ENCODE assay signal across 26 cellular contexts in the genomic region with DNA sequence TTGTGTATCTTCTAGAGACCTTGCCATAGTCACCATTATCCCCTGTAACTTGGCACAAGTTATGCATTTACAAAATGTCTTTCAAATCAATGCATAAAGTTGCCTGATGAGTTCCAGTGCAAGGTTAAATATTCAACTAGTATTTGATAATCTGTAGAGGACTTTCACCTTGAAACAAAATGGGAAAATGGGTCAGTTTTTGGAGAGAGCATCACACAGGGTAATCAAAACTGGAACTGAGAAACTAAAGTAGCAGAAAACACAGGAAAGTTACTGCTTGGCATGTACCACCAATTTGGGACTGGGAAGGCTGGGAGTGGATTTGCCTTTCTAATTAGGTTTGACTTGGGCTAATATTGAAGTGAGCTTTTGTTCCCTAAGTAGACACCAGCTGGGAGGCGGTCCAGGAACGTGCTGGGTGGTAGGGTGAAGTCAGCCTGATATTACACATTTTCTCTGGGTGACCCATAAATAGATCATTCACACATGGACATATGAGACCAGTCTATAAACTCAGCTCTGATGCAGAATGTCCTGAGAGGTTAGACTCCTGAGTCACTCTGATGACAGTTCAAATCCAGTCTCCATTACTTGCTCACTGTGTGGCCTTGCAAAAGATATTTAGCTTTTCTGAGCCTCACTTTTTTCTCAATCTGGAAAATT.
DNase-seq lines count a peak whose midpoint lies in the region; ATAC-seq, FAIRE-seq and TF ChIP-seq lines count a peak whose summit lies in the region.
"Had no signal": no experiment of that assay in that cellular context is flagged by ENCODE, and none has a peak within 500 bp of the region (broad histone marks: within the 10 kb centered on the region; RNA-seq: fewer than 3 reads in every experiment).

No MANE protein-coding gene starts in this region.

- H3K4me3 ChIP-seq in pancreas: no peak overlapping the region

- peak; percentile 0 for DNase-seq in NCI-H526 treated with DMSO at 0.1 percent for 48 hours (lab: John Stamatoyannopoulos, UW)
- DNase-seq in NCI-H526 (lab: John Stamatoyannopoulos, UW): no peak
- peak; percentile 49 for DNase-seq in RKO (ENCODE audit: low spot score)
- DNase-seq in globus pallidus (ENCODE audit: low spot score): peak; percentile 0
- peak in 1 of 6 donors; percentile 29 for DNase-seq in pancreas
- DNase-seq in NCI-H748 treated with DMSO at 0.1 percent for 48 hours (lab: John Stamatoyannopoulos, UW): no peak
- DNase-seq: ACHN; BE2C; CD8-positive, alpha-beta memory T cell; DMS 273 treated with DMSO at 0.1 percent for 48 hours; DMS79 treated with DMSO at 0.1 percent for 48 hours; GF-D8; KBM-7; MM.1S; NCI-H2029; NCI-H446 treated with DMSO at 0.1 percent for 48 hours; NCI-H82; NK-92 treated with Interleukin-12 subunit alpha and Interleukin-12 subunit beta, amount 100 ng/mL, for 24 hours; PC-3 had no signal

- no peak overlapping the region for H3K27ac ChIP-seq in pancreas
- H3K27ac ChIP-seq: 22Rv1 had no signal

- TF ChIP-seq CTCF in pancreas (IDR thresholded peaks at IDR 0.05): no peak

- H3K4me1 ChIP-seq in pancreas: no peaks in the 10 kb centered on the region
- H3K4me1 ChIP-seq: BE2C had no signal

- no peaks in the 10 kb centered on the region for H3K9me3 ChIP-seq in pancreas
- H3K9me3 ChIP-seq: BE2C had no signal

- 33 to 41% methylated on average over 2 of the region's 2 CpGs for WGBS in pancreas, 2 donors

- no peaks in the 10 kb centered on the region for H3K36me3 ChIP-seq in pancreas
- H3K36me3 ChIP-seq: BE2C had no signal

- ATAC-seq in pancreas (peak in 3 of 4 donors; percentile 14 to 49 (median 28)), HG03135 (IDR thresholded peaks at IDR 0.05; ENCODE audit: unreplicated experiment) (no peak)
- no peak for ATAC-seq in activated CD4-positive, CD25-positive, alpha-beta regulatory T cell treated with anti-CD3 and anti-CD28 coated beads, Interleukin-2, amount 50 U/mL, for 24 hours
- ATAC-seq: HCT116, PC-3, Right ventricle myocardium inferior had no signal

- H3K27me3 ChIP-seq in pancreas: no peaks in the 10 kb centered on the region

- intact Hi-C loops in pancreas (cut with DNase I): no loop called here

- FAIRE-seq in pancreas (lab: Jason Lieb, UNC): no peak
- FAIRE-seq: GM12892, HTR-8/SVneo had no signal

Comparison
In these comparisons a context has a peak if more than half of its experiments do, and no peak if none do; other contexts are left out.
1. DNase-seq: peak in NCI-H526 treated with DMSO at 0.1 percent for 48 hours (single experiment), RKO (single experiment) and globus pallidus (single experiment); none in NCI-H526 (0 of 2) and NCI-H748 treated with DMSO at 0.1 percent for 48 hours (single experiment).
2. ATAC-seq: peak in pancreas (3 of 4); none in HG03135 (single experiment) and activated CD4-positive, CD25-positive, alpha-beta regulatory T cell treated with anti-CD3 and anti-CD28 coated beads, Interleukin-2, amount 50 U/mL, for 24 hours (0 of 2).